ENCODE assay signal across 8 cellular contexts in genomic region chr7:90346326-90347125, GRCh38. TPM values are rescaled to one million over a fixed set of nuclear protein-coding genes. Genes with fewer than 3 reads are reported as not detected.
DNase-seq lines count a peak whose midpoint lies in the region; ATAC-seq and TF ChIP-seq lines count a peak whose summit lies in the region.

A gene with protein sequence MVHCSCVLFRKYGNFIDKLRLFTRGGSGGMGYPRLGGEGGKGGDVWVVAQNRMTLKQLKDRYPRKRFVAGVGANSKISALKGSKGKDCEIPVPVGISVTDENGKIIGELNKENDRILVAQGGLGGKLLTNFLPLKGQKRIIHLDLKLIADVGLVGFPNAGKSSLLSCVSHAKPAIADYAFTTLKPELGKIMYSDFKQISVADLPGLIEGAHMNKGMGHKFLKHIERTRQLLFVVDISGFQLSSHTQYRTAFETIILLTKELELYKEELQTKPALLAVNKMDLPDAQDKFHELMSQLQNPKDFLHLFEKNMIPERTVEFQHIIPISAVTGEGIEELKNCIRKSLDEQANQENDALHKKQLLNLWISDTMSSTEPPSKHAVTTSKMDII (plus strand): TSS chr7:90346716. CDS start chr7:90346742, 26 bp downstream.

- peak within 1 kb of the TSS; percentile 97 for H3K9ac ChIP-seq in trophoblast cell (ENCODE audit: low read length)

- DNase-seq in NCI-H1417 (lab: John Stamatoyannopoulos, UW) (peak; percentile 95 to 97 (median 97)), SW 1271 (lab: John Stamatoyannopoulos, UW) (peak; percentile 80 to 92), cardiac septum (ENCODE audit: low spot score) (peak; percentile 98), trophoblast cell (peak; percentile 96 to 99), transverse colon (peak; percentile 96)
- DNase-seq in activated naive CD8-positive, alpha-beta T cell treated with anti-CD3 and anti-CD28 coated beads, Interleukin-2, amount 50 U/mL, for 24 hours: peak; percentile 96

- H2BK12ac ChIP-seq in trophoblast cell (ENCODE audit: low read length): no peak within 1 kb of the TSS

- in situ Hi-C loops in transverse colon (cut with MboI; ENCODE audit: low pct_ligation_motif_present in 1 of 4, low pct_unique_long_range_greater_than_20kb in 1 of 4, low sequenced_read_pairs in 3 of 4): no loop called here

- no peaks in the 10 kb centered on the region for H3K36me3 ChIP-seq in trophoblast cell (ENCODE audit: control insufficient read depth in 1 of 2, insufficient read depth in 2 of 2, low read length in 2 of 2)
- no peaks in the 10 kb centered on the region for H3K36me3 ChIP-seq in transverse colon

- H4K12ac ChIP-seq in trophoblast cell (ENCODE audit: low read depth, low read length): peak within 1 kb of the TSS; percentile 98

- H3K4me2 ChIP-seq in trophoblast cell (ENCODE audit: low read length): peak within 1 kb of the TSS; percentile 89

- peak within 1 kb of the TSS; percentile 88 for H2AFZ ChIP-seq in trophoblast cell (ENCODE audit: insufficient read depth, low read length, poor library complexity)

- peak within 1 kb of the TSS; percentile 99 for H4K8ac ChIP-seq in trophoblast cell (ENCODE audit: low read depth, low read length)

- peak within 1 kb of the TSS; percentile 72 for H3K18ac ChIP-seq in trophoblast cell (ENCODE audit: low read length)

- peak within 1 kb of the TSS; percentile 45 for H4K91ac ChIP-seq in trophoblast cell (ENCODE audit: low read depth, low read length)

- TF ChIP-seq CTCF in GM12874 (IDR thresholded peaks at IDR 0.05; ENCODE audit: insufficient read depth, low read depth, low read length) (peak; percentile 76), transverse colon (IDR thresholded peaks at IDR 0.05) (peak; percentile 65 to 89 (median 71))

- H3K4me1 ChIP-seq in trophoblast cell (ENCODE audit: control insufficient read depth in 1 of 2, insufficient read depth in 2 of 2, low read length in 2 of 2) (no peaks in the 10 kb centered on the region), transverse colon (peaks cover 8 to 22% (median 10%) of the 10 kb centered on the region in 4 donors)

- peak within 1 kb of the TSS; percentile 90 for H3K4me3 Mint-ChIP-seq in activated naive CD8-positive, alpha-beta T cell treated with anti-CD3 and anti-CD28 coated beads, Interleukin-2, amount 50 U/mL, for 24 hours

- H3K4me1 Mint-ChIP-seq in activated naive CD8-positive, alpha-beta T cell treated with anti-CD3 and anti-CD28 coated beads, Interleukin-2, amount 50 U/mL, for 24 hours: peaks cover 48% of the 10 kb centered on the region

- peak; percentile 84 for TF ChIP-seq POLR2A in transverse colon (IDR thresholded peaks at IDR 0.05)

- ATAC-seq in HG02763 (IDR thresholded peaks at IDR 0.05; ENCODE audit: unreplicated experiment): peak; percentile 94
- ATAC-seq in activated naive CD8-positive, alpha-beta T cell treated with anti-CD3 and anti-CD28 coated beads, Interleukin-2, amount 50 U/mL, for 24 hours: peak; percentile 87

- H3K79me2 ChIP-seq in trophoblast cell (ENCODE audit: control insufficient read depth, insufficient read depth, low read length, poor library complexity): peaks cover 3% of the 10 kb centered on the region

- H3K27me3 ChIP-seq in trophoblast cell (ENCODE audit: insufficient read depth, low read length) (no peaks in the 10 kb centered on the region), transverse colon (no peaks in the 10 kb centered on the region)

- H3K27ac Mint-ChIP-seq in activated naive CD8-positive, alpha-beta T cell treated with anti-CD3 and anti-CD28 coated beads, Interleukin-2, amount 50 U/mL, for 24 hours: peak within 1 kb of the TSS; percentile 96

- H3K79me1 ChIP-seq in trophoblast cell (ENCODE audit: low read length): peaks cover 3% of the 10 kb centered on the region

- intact Hi-C loops in cardiac septum (cut with DNase I): loop anchor here (2.0 kb wide), 1 partner anchor 56 kb away; the partner anchor contains the start of gene CLDN12
- intact Hi-C loops in transverse colon (cut with DNase I; ENCODE audit: low total_unique reads): no loop called here

- WGBS in trophoblast cell (ENCODE audit: extremely low coverage, insufficient coverage, insufficient read length): no CpG with 5 or more reads among the region's 38 CpGs
- 1 to 2% methylated on average over 12 to 38 of the region's 38 CpGs for whole genome bisulfite sequencing in transverse colon (ENCODE audit: low coverage in 1 of 2), 2 donors

- H3K4ac ChIP-seq in trophoblast cell (ENCODE audit: low read depth, low read length): peak within 1 kb of the TSS; percentile 34

- H2BK120ac ChIP-seq in trophoblast cell (ENCODE audit: insufficient read depth, low read length, poor library complexity): no peak within 1 kb of the TSS

- H3K9me3 ChIP-seq in trophoblast cell (ENCODE audit: insufficient read depth, low read depth, low read length) (no peaks in the 10 kb centered on the region), transverse colon (no peaks in the 10 kb centered on the region)

- TF ChIP-seq EP300 in transverse colon (IDR thresholded peaks at IDR 0.05; ENCODE audit: low read depth): no peak

- peak within 1 kb of the TSS; percentile 63 for H3K27ac ChIP-seq in trophoblast cell (ENCODE audit: low read depth, low read length)
- peak within 1 kb of the TSS; percentile 81 to 96 (median 90) for H3K27ac ChIP-seq in transverse colon

- peak within 1 kb of the TSS; percentile 43 for H2AK5ac ChIP-seq in trophoblast cell (ENCODE audit: low read length)

- peak within 1 kb of the TSS; percentile 38 for H2BK5ac ChIP-seq in trophoblast cell (ENCODE audit: low read depth, low read length, poor library complexity)

- peaks cover 4% of the 10 kb centered on the region for H3K9me3 Mint-ChIP-seq in activated naive CD8-positive, alpha-beta T cell treated with anti-CD3 and anti-CD28 coated beads, Interleukin-2, amount 50 U/mL, for 24 hours

- peaks cover 24% of the 10 kb centered on the region for H3K36me3 Mint-ChIP-seq in activated naive CD8-positive, alpha-beta T cell treated with anti-CD3 and anti-CD28 coated beads, Interleukin-2, amount 50 U/mL, for 24 hours (ENCODE audit: low read depth)

- peak within 1 kb of the TSS; percentile 81 for H3K4me3 ChIP-seq in trophoblast cell (ENCODE audit: low read depth, low read length)
- H3K4me3 ChIP-seq in transverse colon: peak within 1 kb of the TSS; percentile 56 to 94 (median 70)

- no peak within 1 kb of the TSS for H3K23ac ChIP-seq in trophoblast cell (ENCODE audit: low read length)

- peaks cover 1% of the 10 kb centered on the region for H3K27me3 Mint-ChIP-seq in activated naive CD8-positive, alpha-beta T cell treated with anti-CD3 and anti-CD28 coated beads, Interleukin-2, amount 50 U/mL, for 24 hours

- peak within 1 kb of the TSS; percentile 49 for H3K14ac ChIP-seq in trophoblast cell (ENCODE audit: low read length)

RNA-seq across cellular contexts. Expression of the gene that starts here (rescaled TPM):
- total RNA-seq in cardiac septum (19.4 TPM), transverse colon (10 to 100 TPM in 3 of 4 donors, 1 to 10 TPM in 1; 1.5 to 71.0 (median 19.6) TPM)
- polyA plus RNA-seq in trophoblast cell (2013): 19.0 and 19.9 TPM in 2 replicates

Comparison
In these comparisons a context has a peak if more than half of its experiments do, and no peak if none do; other contexts are left out.
1. Peak in every context shown above with its lines: DNase-seq, ATAC-seq, H3K4me3 ChIP-seq and H3K27ac ChIP-seq.